8 cellular contexts compared by ENCODE assay signal in genomic region chr18:39647627-39648502, GRCh38.
DNase-seq lines count a peak whose midpoint lies in the region; ATAC-seq and TF ChIP-seq lines count a peak whose summit lies in the region.

No MANE protein-coding gene starts in this region.

- no peaks in the 10 kb centered on the region for H4K20me1 ChIP-seq in PC-3 (ENCODE audit: low read length)

- H3K4me3 ChIP-seq in AG09309 (ENCODE audit: control insufficient read depth, low read depth, low read length) (no peak overlapping the region), PC-3 (ENCODE audit: low read length) (no peak overlapping the region), tibial nerve (no peak overlapping the region)

- no peak for TF ChIP-seq EP300 in tibial nerve (IDR thresholded peaks at IDR 0.05)

- no peaks in the 10 kb centered on the region for H3F3A ChIP-seq in PC-3 (ENCODE audit: low read length, unreplicated experiment)

- intact Hi-C loops in PC-3 (cut with micrococcal nuclease): no loop called here

- no peaks in the 10 kb centered on the region for H3K9me3 ChIP-seq in PC-3 (ENCODE audit: low read length)
- H3K9me3 ChIP-seq in tibial nerve: no peaks in the 10 kb centered on the region

- H3K4me1 ChIP-seq in PC-3 (ENCODE audit: insufficient read depth, low read length) (no peaks in the 10 kb centered on the region), tibial nerve (no peaks in the 10 kb centered on the region)

- no peaks in the 10 kb centered on the region for H3K79me2 ChIP-seq in PC-3 (ENCODE audit: low read length)

- ATAC-seq in PC-3: peak; percentile 85
- ATAC-seq in GM18505 (IDR thresholded peaks at IDR 0.05; ENCODE audit: unreplicated experiment): no peak
- no peak for ATAC-seq in GM21825 (IDR thresholded peaks at IDR 0.05; ENCODE audit: unreplicated experiment)

- no peak for TF ChIP-seq CTCF in AG09309 (IDR thresholded peaks at IDR 0.05; ENCODE audit: control insufficient read depth, insufficient read depth, low read depth, low read length, missing control alignments)
- no peak for TF ChIP-seq CTCF in PC-3 (conservative IDR thresholded peaks at IDR 0.05; ENCODE audit: low read depth, low read length)
- no peak for TF ChIP-seq CTCF in tibial nerve (IDR thresholded peaks at IDR 0.05)

- H3K27ac ChIP-seq in PC-3 (ENCODE audit: low read length) (no peak overlapping the region), tibial nerve (no peak overlapping the region)

- DNase-seq in AG09309 (ENCODE audit: low read depth) (peak; percentile 67), HPDE6-E6E7 (ENCODE audit: extremely low spot score) (peak; percentile 14), PC-3 (peak; percentile 68), glomerular endothelial cell (ENCODE audit: extremely low read depth, low read depth, low spot score) (peak; percentile 18), pons (ENCODE audit: low spot score) (no peak), tibial nerve (ENCODE audit: low spot score in 2 of 2) (no peak)

- no peak overlapping the region for H3K9ac ChIP-seq in PC-3 (ENCODE audit: low read length)

- no TSS peak for BruUV-seq in PC-3 (replicated peaks; lab: Mats Ljungman, UMichigan)

- CTCF ChIA-PET in PC-3 (lab: Charles Lee): no interaction called here

- H3K4me2 ChIP-seq in PC-3 (ENCODE audit: low read length): no peak overlapping the region

- H2AFZ ChIP-seq in PC-3 (ENCODE audit: low read length): no peak overlapping the region

- no peak for TF ChIP-seq POLR2A in GM18505 (IDR thresholded peaks at IDR 0.05; ENCODE audit: borderline replicate concordance, extremely low read depth, insufficient read depth, insufficient read length)
- no peak for TF ChIP-seq POLR2A in tibial nerve (IDR thresholded peaks at IDR 0.05)

- POLR2A ChIA-PET in PC-3 (lab: Charles Lee; ENCODE audit: unreplicated experiment): no interaction called here

- H3K9me2 ChIP-seq in PC-3 (replicated peaks; ENCODE audit: low read length): no peaks in the 10 kb centered on the region

- 37 to 41% methylated on average over 4 of the region's 4 CpGs for WGBS in tibial nerve, 2 donors

- H3K36me3 ChIP-seq in PC-3 (ENCODE audit: low read depth, low read length) (no peaks in the 10 kb centered on the region), tibial nerve (no peaks in the 10 kb centered on the region)

- no peaks in the 10 kb centered on the region for H3K27me3 ChIP-seq in PC-3 (ENCODE audit: low read length)
- H3K27me3 ChIP-seq in tibial nerve: no peaks in the 10 kb centered on the region

Comparison
In these comparisons a context has a peak if more than half of its experiments do, and no peak if none do; other contexts are left out.
1. DNase-seq: peak in AG09309 (single experiment), HPDE6-E6E7 (single experiment), PC-3 (single experiment) and glomerular endothelial cell (single experiment); none in pons (single experiment) and tibial nerve (0 of 2).